9 cellular contexts compared by ENCODE assay signal in genomic region chr12:123808167-123808566, GRCh38. TPM values are rescaled to one million over a fixed set of nuclear protein-coding genes. Genes with fewer than 3 reads are reported as not detected.
DNase-seq lines count a peak whose midpoint lies in the region; ATAC-seq and TF ChIP-seq lines count a peak whose summit lies in the region.
"Had no signal": no experiment of that assay in that cellular context is flagged by ENCODE, and none has a peak within 500 bp of the region (broad histone marks: within the 10 kb centered on the region; RNA-seq: fewer than 3 reads in every experiment).

No MANE protein-coding gene starts in this region.

- peak; percentile 27 to 56 for TF ChIP-seq CTCF in mammary epithelial cell (conservative IDR thresholded peaks at IDR 0.05 in 1 of 2, IDR thresholded peaks at IDR 0.05 in 1 of 2; ENCODE audit: extremely low read depth in 1 of 2, insufficient read depth in 1 of 2, low read depth in 1 of 2, low read length in 2 of 2)

- H3K4me2 ChIP-seq in Karpas-422 (ENCODE audit: low read depth, low read length, poor library complexity, severe bottlenecking) (no peak overlapping the region), mammary epithelial cell (ENCODE audit: insufficient read depth, low read depth, low read length) (no peak overlapping the region)

- H3K9me2 ChIP-seq in Karpas-422 (replicated peaks; ENCODE audit: insufficient read depth, low read length): no peaks in the 10 kb centered on the region

- no peaks in the 10 kb centered on the region for H3K4me1 ChIP-seq in Karpas-422 (ENCODE audit: low read length)
- no peaks in the 10 kb centered on the region for H3K4me1 ChIP-seq in mammary epithelial cell (ENCODE audit: insufficient read depth, low read length)

- H3K9me3 ChIP-seq in Karpas-422 (ENCODE audit: low read length): no peaks in the 10 kb centered on the region
- H3K9me3 ChIP-seq in mammary epithelial cell (replicated peaks; ENCODE audit: insufficient read depth, low read length): no peaks in the 10 kb centered on the region

- CTCF ChIA-PET in mammary epithelial cell (lab: Charles Lee; ENCODE audit: low non-redundant PET): no interaction called here

- H3K4me3 ChIP-seq in Karpas-422 (ENCODE audit: low read length) (no peak overlapping the region), mammary epithelial cell (replicated peaks in 1 of 3; ENCODE audit: insufficient read depth in 1 of 3, low read depth in 2 of 3, low read length in 3 of 3) (no peak overlapping the region)

- no peak for ATAC-seq in HG02571 (IDR thresholded peaks at IDR 0.05; ENCODE audit: unreplicated experiment)
- no peak for ATAC-seq in HG03439 (IDR thresholded peaks at IDR 0.05; ENCODE audit: unreplicated experiment)
- ATAC-seq: activated CD4-positive, CD25-positive, alpha-beta regulatory T cell treated with anti-CD3 and anti-CD28 coated beads, Interleukin-2, amount 50 U/mL, for 24 hours had no signal

- H3K79me2 ChIP-seq in Karpas-422 (ENCODE audit: low read length) (no peaks in the 10 kb centered on the region), mammary epithelial cell (ENCODE audit: insufficient read depth, low read length) (no peaks in the 10 kb centered on the region)

- in situ Hi-C loops in mammary epithelial cell (cut with MboI; ENCODE audit: low sequenced_read_pairs in 2 of 2): loop anchor here (10.0 kb wide), 1 partner anchor 177 kb away; no protein-coding TSS in a partner anchor

- no peak overlapping the region for H2AFZ ChIP-seq in Karpas-422 (ENCODE audit: low read length)
- H2AFZ ChIP-seq in mammary epithelial cell (ENCODE audit: low read depth, low read length): no peak overlapping the region

- no peaks in the 10 kb centered on the region for H3K36me3 ChIP-seq in Karpas-422 (ENCODE audit: insufficient read depth, low read length)
- H3K36me3 ChIP-seq in mammary epithelial cell (ENCODE audit: insufficient read depth, low read length): no peaks in the 10 kb centered on the region

- BruUV-seq in mammary epithelial cell (replicated peaks; lab: Mats Ljungman, UMichigan): no TSS peak

- dilution Hi-C loops in mammary epithelial cell (cut with HindIII; ENCODE audit: low sequenced_read_pairs): loop anchor here (10.0 kb wide), 1 partner anchor 57 kb away; no protein-coding TSS in a partner anchor

- H3K27ac ChIP-seq in Karpas-422 (ENCODE audit: low read length) (no peak overlapping the region), mammary epithelial cell (ENCODE audit: insufficient read depth, low read depth, low read length) (no peak overlapping the region)

- intact Hi-C loops in mammary epithelial cell (cut with micrococcal nuclease): loop anchor here (10.0 kb wide), 1 partner anchor 507 kb away; no protein-coding TSS in a partner anchor

- DNase-seq in EH (ENCODE audit: low read depth) (peak; percentile 33), Karpas-422 (peak; percentile 43), mammary epithelial cell (no peak), midbrain (lab: John Stamatoyannopoulos, UW) (peak; percentile 7), NCI-H187 (lab: John Stamatoyannopoulos, UW) (no peak), AML-193 (lab: John Stamatoyannopoulos, UW) (no peak)

- no peaks in the 10 kb centered on the region for H4K20me1 ChIP-seq in Karpas-422 (ENCODE audit: insufficient read depth, low read depth, low read length)
- no peaks in the 10 kb centered on the region for H4K20me1 ChIP-seq in mammary epithelial cell (ENCODE audit: insufficient read depth, low read length)

- H3K9ac ChIP-seq in Karpas-422 (ENCODE audit: low read length) (no peak overlapping the region), mammary epithelial cell (ENCODE audit: insufficient read depth, low read length) (no peak overlapping the region)

- H3K27me3 ChIP-seq in Karpas-422 (ENCODE audit: low read length) (no peaks in the 10 kb centered on the region), mammary epithelial cell (ENCODE audit: insufficient read depth, low read length) (peaks cover 3% of the 10 kb centered on the region)

- WGBS in mammary epithelial cell (ENCODE audit: low coverage, missing lambda C conversion rate): 62% methylated on average over 4 of the region's 4 CpGs

RNA-seq across cellular contexts. Expression of gene DNAH10, which starts 46.1 kb away (rescaled TPM):
- 0.29 and 0.30 TPM in 2 replicates for total RNA-seq in Karpas-422 (2014; rRNA removed; shearing (Covaris generic); ENCODE audit: low replicate concordance)
- total RNA-seq in mammary epithelial cell: under 1 TPM; 0.50 to 0.96 TPM
- 0.16 TPM for polyA plus RNA-seq in mammary epithelial cell
- polyA minus RNA-seq in mammary epithelial cell: 0.16 TPM

Comparison
In these comparisons a context has a peak if more than half of its experiments do, and no peak if none do; other contexts are left out.
1. DNase-seq: peak in EH (single experiment), Karpas-422 (single experiment) and midbrain (single experiment); none in mammary epithelial cell (single experiment), NCI-H187 (0 of 2) and AML-193 (0 of 2).